19 cellular contexts compared by ENCODE assay signal in the genomic region with DNA sequence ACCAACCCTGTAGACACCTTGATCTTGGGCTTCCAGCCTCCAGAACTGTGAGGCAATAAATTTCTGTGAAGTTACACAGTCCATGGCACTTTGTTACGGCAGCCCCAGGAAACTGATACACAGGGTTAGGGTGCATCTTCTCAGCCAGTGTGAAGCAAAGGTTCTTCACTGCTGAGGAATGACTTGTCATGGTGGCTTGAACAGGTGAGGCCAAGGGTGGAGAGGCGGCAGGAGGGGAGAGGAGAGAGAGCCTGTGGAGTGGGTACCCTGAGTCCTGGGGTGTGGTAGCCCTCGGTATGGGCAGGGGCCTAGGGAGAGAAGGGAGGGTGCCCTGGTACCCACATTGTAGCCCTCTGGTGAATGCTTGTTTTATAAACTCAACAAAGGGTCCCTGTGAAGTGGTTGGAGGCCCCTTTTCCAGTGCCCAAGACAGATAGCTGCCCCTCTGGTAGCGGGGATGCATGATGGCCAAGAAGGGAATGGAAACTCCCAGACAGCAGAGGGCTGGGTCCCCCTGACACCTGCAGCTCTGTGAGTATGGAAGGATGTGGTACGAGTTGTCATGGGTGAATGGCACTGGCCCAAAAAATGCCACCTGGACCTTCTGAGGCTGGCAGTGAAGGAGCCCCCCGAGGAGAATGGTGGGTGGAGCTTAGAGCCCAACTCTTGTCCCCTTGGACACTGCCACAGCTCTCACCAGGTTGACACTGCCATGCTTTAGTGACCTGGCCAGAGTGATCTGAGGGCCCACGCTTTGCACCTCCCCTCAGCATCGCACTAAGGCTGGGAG. TPM values are rescaled to one million over a fixed set of nuclear protein-coding genes. Genes with fewer than 3 reads are reported as not detected.
DNase-seq lines count a peak whose midpoint lies in the region; ATAC-seq and TF ChIP-seq lines count a peak whose summit lies in the region.
"Had no signal": no experiment of that assay in that cellular context is flagged by ENCODE, and none has a peak within 500 bp of the region (broad histone marks: within the 10 kb centered on the region; RNA-seq: fewer than 3 reads in every experiment).

No MANE protein-coding gene starts in this region.

- H2BK120ac ChIP-seq in neuronal stem cell (ENCODE audit: low read depth, low read length) = no peak overlapping the region

- peaks cover 20% of the 10 kb centered on the region for H3K4me1 ChIP-seq in left ventricle myocardium inferior
- H3K4me1 ChIP-seq in BLaER1 = peaks cover 8% of the 10 kb centered on the region; the same call in 1 of the 2 replicates
- H3K4me1 ChIP-seq in endodermal cell (ENCODE audit: control insufficient read depth, insufficient read depth, low read length) = peaks cover 7% of the 10 kb centered on the region
- H3K4me1 ChIP-seq in neuronal stem cell (ENCODE audit: control insufficient read depth in 2 of 2, insufficient read depth in 1 of 2, low read depth in 1 of 2, low read length in 2 of 2) = peaks cover 19 to 24% of the 10 kb centered on the region in 2 donors

- H3K9me3 ChIP-seq in left ventricle myocardium inferior (replicated peaks) (no peaks in the 10 kb centered on the region), BLaER1 (0 out of 2 replicates have a peak, but pooled peaks cover 5% of the 10 kb centered on the region), endodermal cell (ENCODE audit: control insufficient read depth, low read length) (peaks cover 30% of the 10 kb centered on the region), neuronal stem cell (replicated peaks in 1 of 2; ENCODE audit: control insufficient read depth in 2 of 2, insufficient read depth in 1 of 2, low read depth in 1 of 2, low read length in 2 of 2) (peaks cover 0 to 35% of the 10 kb centered on the region in 2 donors)

- intact Hi-C loops in Right ventricle myocardium inferior (cut with DNase I) (no loop called here), left ventricle myocardium inferior (cut with micrococcal nuclease) (no loop called here)

- H4K20me1 ChIP-seq in BLaER1 = no peaks in the 10 kb centered on the region
- H4K20me1 ChIP-seq: BLaER1 treated with 17β-estradiol and CSF1 and Interleukin-3, amounts not matched to agents 10 nM and 100 nM had no signal

- peak; percentile 3 for DNase-seq in Right ventricle myocardium inferior (ENCODE audit: missing footprints)
- DNase-seq in left ventricle myocardium inferior = no peak
- DNase-seq in endodermal cell = peak; percentile 22
- DNase-seq in neuronal stem cell (ENCODE audit: low spot score) = no peak
- no peak for DNase-seq in activated T-cell treated with anti-CD3 and anti-CD28 coated beads for 4 hours
- no peak for DNase-seq in NCI-H1436 treated with DMSO at 0.1 percent for 48 hours (lab: John Stamatoyannopoulos, UW)
- DNase-seq: 8988T; Calu3; CD8-positive, alpha-beta T cell; DMS79 treated with DMSO at 0.1 percent for 48 hours; GF-D8; HCEC 1CT; HFFc6 had no signal

- 0 out of 2 replicates have a peak overlapping the region, but pooled peaks have one; percentile 9 for H3K4me2 ChIP-seq in BLaER1
- H3K4me2 ChIP-seq in neuronal stem cell (ENCODE audit: insufficient read depth, low read length, poor library complexity, severe bottlenecking) = no peak overlapping the region
- H3K4me2 ChIP-seq: GM23338 had no signal

- peaks cover 16% of the 10 kb centered on the region for H3K9me3 Mint-ChIP-seq in endodermal cell
- H3K9me3 Mint-ChIP-seq: HFFc6 had no signal

- no peak overlapping the region for H3K4me3 ChIP-seq in left ventricle myocardium inferior
- no peak overlapping the region for H3K4me3 ChIP-seq in BLaER1
- H3K4me3 ChIP-seq in endodermal cell (ENCODE audit: low read length) = no peak overlapping the region
- no peak overlapping the region for H3K4me3 ChIP-seq in neuronal stem cell (ENCODE audit: low read length in 2 of 2)
- H3K4me3 ChIP-seq: BLaER1 treated with 17β-estradiol and CSF1 and Interleukin-3, amounts not matched to agents 10 nM and 100 nM; GM23338 had no signal

- H3K27me3 Mint-ChIP-seq in endodermal cell (ENCODE audit: insufficient read depth) = no peaks in the 10 kb centered on the region

- no peak overlapping the region for H2BK5ac ChIP-seq in neuronal stem cell (ENCODE audit: low read length)

- H3K4ac ChIP-seq in neuronal stem cell (ENCODE audit: low read length) = no peak overlapping the region

- H3K27me3 ChIP-seq in left ventricle myocardium inferior (ENCODE audit: low read depth) (no peaks in the 10 kb centered on the region), BLaER1 (no peaks in the 10 kb centered on the region), endodermal cell (ENCODE audit: control insufficient read depth, insufficient read depth, low read length, poor library complexity, severe bottlenecking) (no peaks in the 10 kb centered on the region), neuronal stem cell (ENCODE audit: control insufficient read depth in 3 of 3, insufficient read depth in 3 of 3, low read depth in 1 of 3, low read length in 3 of 3) (no peaks in the 10 kb centered on the region)
- H3K27me3 ChIP-seq: BLaER1 treated with 17β-estradiol and CSF1 and Interleukin-3, amounts not matched to agents 10 nM and 100 nM had no signal

- H2AK5ac ChIP-seq in neuronal stem cell (ENCODE audit: low read depth, low read length) = peak overlapping the region; percentile 22

- H3K36me3 Mint-ChIP-seq in endodermal cell (ENCODE audit: low read depth) = peaks cover 5% of the 10 kb centered on the region
- H3K36me3 Mint-ChIP-seq: CD8-positive, alpha-beta T cell had no signal

- no peak overlapping the region for H4K8ac ChIP-seq in neuronal stem cell (ENCODE audit: low read depth, low read length)

- H3K27ac Mint-ChIP-seq in endodermal cell = no peak overlapping the region
- H3K27ac Mint-ChIP-seq: CD8-positive, alpha-beta T cell; GM23338; HFFc6 had no signal

- 90 to 95% methylated on average over 5 to 8 of the region's 8 CpGs for WGBS in endodermal cell (ENCODE audit: insufficient coverage in 1 of 2, insufficient read length in 1 of 2), 2 experiments
- no CpG with 5 or more reads among the region's 8 CpGs for WGBS in neuronal stem cell (ENCODE audit: extremely low coverage in 2 of 2, insufficient read length in 2 of 2, insufficient replicate concordance in 1 of 2), 2 donors

- H2AFZ ChIP-seq in neuronal stem cell (ENCODE audit: low read length) = no peak overlapping the region
- H2AFZ ChIP-seq: GM23338 had no signal

- H3K36me3 ChIP-seq in left ventricle myocardium inferior = no peaks in the 10 kb centered on the region
- no peaks in the 10 kb centered on the region for H3K36me3 ChIP-seq in BLaER1
- H3K36me3 ChIP-seq in endodermal cell (ENCODE audit: control insufficient read depth, insufficient read depth, low read length) = no peaks in the 10 kb centered on the region
- H3K36me3 ChIP-seq in neuronal stem cell (replicated peaks in 1 of 2; ENCODE audit: control insufficient read depth in 2 of 2, insufficient read depth in 2 of 2, low read length in 2 of 2) = peaks cover 0 to 89% of the 10 kb centered on the region in 2 donors
- H3K36me3 ChIP-seq: BLaER1 treated with 17β-estradiol and CSF1 and Interleukin-3, amounts not matched to agents 10 nM and 100 nM had no signal

- peak overlapping the region; percentile 36 for H3K18ac ChIP-seq in neuronal stem cell (ENCODE audit: low read length)

- H3K23ac ChIP-seq in neuronal stem cell (ENCODE audit: low read depth, low read length, poor library complexity) = no peak overlapping the region

- H3K9ac ChIP-seq in BLaER1 (no peak overlapping the region), endodermal cell (ENCODE audit: extremely low read depth, low read length, poor library complexity, severe bottlenecking) (no peak overlapping the region), neuronal stem cell (ENCODE audit: low read depth, low read length, poor library complexity) (no peak overlapping the region)
- H3K9ac ChIP-seq: BLaER1 treated with 17β-estradiol and CSF1 and Interleukin-3, amounts not matched to agents 10 nM and 100 nM had no signal

- H3K27ac ChIP-seq in left ventricle myocardium inferior (replicated peaks) (no peak overlapping the region), BLaER1 (no peak overlapping the region; the same call in 1 of the 2 replicates), endodermal cell (ENCODE audit: low read depth, low read length) (no peak overlapping the region), neuronal stem cell (replicated peaks; ENCODE audit: low read length) (no peak overlapping the region)
- H3K27ac ChIP-seq: BLaER1 treated with 17β-estradiol and CSF1 and Interleukin-3, amounts not matched to agents 10 nM and 100 nM had no signal

- no peak overlapping the region for H2BK15ac ChIP-seq in neuronal stem cell (ENCODE audit: low read length)

- H3K4me1 Mint-ChIP-seq in endodermal cell = peaks cover 25% of the 10 kb centered on the region

- H4K91ac ChIP-seq in neuronal stem cell (ENCODE audit: low read depth, low read length, poor library complexity) = no peak overlapping the region

- H3K79me1 ChIP-seq in neuronal stem cell (ENCODE audit: low read depth, low read length) = peaks cover 2% of the 10 kb centered on the region

- no peak for ATAC-seq in Right ventricle myocardium inferior
- ATAC-seq in HG03095 (IDR thresholded peaks at IDR 0.05; ENCODE audit: unreplicated experiment) = no peak
- ATAC-seq: CD8-positive, alpha-beta T cell; GM23338; HepG2 had no signal

- H3K14ac ChIP-seq in neuronal stem cell (ENCODE audit: low read length) = no peak overlapping the region

- no peak overlapping the region for H3K4me3 Mint-ChIP-seq in endodermal cell
- H3K4me3 Mint-ChIP-seq: CD8-positive, alpha-beta T cell; GM23338; HFFc6 had no signal

- TF ChIP-seq CTCF in left ventricle myocardium inferior (IDR thresholded peaks at IDR 0.05; ENCODE audit: borderline replicate concordance) (no peak), endodermal cell (conservative IDR thresholded peaks at IDR 0.05) (no peak)

- H2BK12ac ChIP-seq in neuronal stem cell (ENCODE audit: low read length) = no peak overlapping the region

RNA-seq across cellular contexts. Expression of a gene that starts 49.6 kb away (rescaled TPM):
- 7.1 TPM for total RNA-seq in Right ventricle myocardium inferior
- total RNA-seq in left ventricle myocardium inferior = 11.2 TPM
- 1 to 10 TPM; 7.5 to 8.2 TPM for total RNA-seq in endodermal cell
- polyA plus RNA-seq in endodermal cell (2013, experiment 1 of 2) = 28.1 TPM
- polyA plus RNA-seq in endodermal cell (2013, experiment 2 of 2) = 26.5 TPM
- 19.8 TPM for polyA plus RNA-seq in neuronal stem cell (2013, experiment 1 of 2)
- 19.2 TPM for polyA plus RNA-seq in neuronal stem cell (2013, experiment 2 of 2)
- total RNA-seq: Calu3; CD8-positive, alpha-beta T cell; HepG2; HFFc6 had no signal
- polyA plus RNA-seq: AG04450, HepG2 had no signal

Comparison
In these comparisons a context has a peak if more than half of its experiments do, and no peak if none do; other contexts are left out.
1. DNase-seq: peak in Right ventricle myocardium inferior (single experiment) and endodermal cell (single experiment); none in left ventricle myocardium inferior (single experiment), neuronal stem cell (single experiment), activated T-cell treated with anti-CD3 and anti-CD28 coated beads for 4 hours (single experiment) and NCI-H1436 treated with DMSO at 0.1 percent for 48 hours (single experiment).